In the genomic region with DNA sequence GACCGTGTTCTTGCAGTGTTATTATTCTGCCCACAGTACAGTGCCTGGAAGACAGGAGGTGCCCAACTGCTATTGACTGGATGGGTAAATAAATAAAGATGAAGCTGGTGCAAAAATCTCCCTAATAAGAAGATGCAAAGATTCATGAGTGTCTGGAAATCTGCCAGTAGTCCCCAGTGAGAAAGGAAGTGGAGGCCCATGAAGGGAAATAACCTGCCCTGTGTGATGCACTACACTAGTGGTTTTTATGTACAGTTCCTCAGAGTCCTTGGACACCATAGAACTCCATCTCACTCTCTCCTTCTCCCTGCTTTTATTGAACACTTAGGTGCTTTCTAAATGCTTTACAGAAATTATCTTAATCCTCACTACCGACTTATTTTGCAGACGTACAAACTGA, we compare ENCODE assay signal across 1 cellular context.
TF ChIP-seq lines count a peak whose summit lies in the region.

No MANE protein-coding gene starts in this region.

TF ChIP-seq in WTC11, 78 proteins besides CTCF, POLR2A, EP300 and RAD21 (continued from another document):
- TF ChIP-seq AR (CRISPR knock-in tag; IDR thresholded peaks at IDR 0.05) = no peak
- TF ChIP-seq ATF2 (CRISPR knock-in tag; IDR thresholded peaks at IDR 0.05; ENCODE audit: borderline replicate concordance, low read depth) = no peak
- TF ChIP-seq FOXK1 (CRISPR knock-in tag; IDR thresholded peaks at IDR 0.05) = no peak
- TF ChIP-seq, protein P1, sequence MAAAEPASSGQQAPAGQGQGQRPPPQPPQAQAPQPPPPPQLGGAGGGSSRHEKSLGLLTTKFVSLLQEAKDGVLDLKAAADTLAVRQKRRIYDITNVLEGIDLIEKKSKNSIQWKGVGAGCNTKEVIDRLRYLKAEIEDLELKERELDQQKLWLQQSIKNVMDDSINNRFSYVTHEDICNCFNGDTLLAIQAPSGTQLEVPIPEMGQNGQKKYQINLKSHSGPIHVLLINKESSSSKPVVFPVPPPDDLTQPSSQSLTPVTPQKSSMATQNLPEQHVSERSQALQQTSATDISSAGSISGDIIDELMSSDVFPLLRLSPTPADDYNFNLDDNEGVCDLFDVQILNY (CRISPR knock-in tag; IDR thresholded peaks at IDR 0.05) = no peak
- no peak for TF ChIP-seq ZNF138 (CRISPR knock-in tag; conservative IDR thresholded peaks at IDR 0.05)
- TF ChIP-seq, protein P2, sequence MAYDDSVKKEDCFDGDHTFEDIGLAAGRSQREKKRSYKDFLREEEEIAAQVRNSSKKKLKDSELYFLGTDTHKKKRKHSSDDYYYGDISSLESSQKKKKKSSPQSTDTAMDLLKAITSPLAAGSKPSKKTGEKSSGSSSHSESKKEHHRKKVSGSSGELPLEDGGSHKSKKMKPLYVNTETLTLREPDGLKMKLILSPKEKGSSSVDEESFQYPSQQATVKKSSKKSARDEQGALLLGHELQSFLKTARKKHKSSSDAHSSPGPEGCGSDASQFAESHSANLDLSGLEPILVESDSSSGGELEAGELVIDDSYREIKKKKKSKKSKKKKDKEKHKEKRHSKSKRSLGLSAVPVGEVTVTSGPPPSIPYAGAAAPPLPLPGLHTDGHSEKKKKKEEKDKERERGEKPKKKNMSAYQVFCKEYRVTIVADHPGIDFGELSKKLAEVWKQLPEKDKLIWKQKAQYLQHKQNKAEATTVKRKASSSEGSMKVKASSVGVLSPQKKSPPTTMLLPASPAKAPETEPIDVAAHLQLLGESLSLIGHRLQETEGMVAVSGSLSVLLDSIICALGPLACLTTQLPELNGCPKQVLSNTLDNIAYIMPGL (CRISPR knock-in tag; IDR thresholded peaks at IDR 0.05) = no peak
- TF ChIP-seq STAT6 (CRISPR knock-in tag; conservative IDR thresholded peaks at IDR 0.05; ENCODE audit: low read depth) = no peak
- no peak for TF ChIP-seq ESRRA (CRISPR knock-in tag; IDR thresholded peaks at IDR 0.05; ENCODE audit: borderline replicate concordance)
- no peak for TF ChIP-seq MYBL2 (CRISPR knock-in tag; IDR thresholded peaks at IDR 0.05)
TF ChIP-seq in WTC11: peak in this region for 0.
